Comparison of ENCODE assay signal across 9 cellular contexts in genomic region chr10:71548494-71548846, GRCh38.
A peak's percentile ranks its signal among the peaks of the same experiment; 100 is the strongest.
DNase-seq lines count a peak whose midpoint lies in the region; ATAC-seq and TF ChIP-seq lines count a peak whose summit lies in the region.
"Had no signal": no experiment of that assay in that cellular context is flagged by ENCODE, and none has a peak within 500 bp of the region (broad histone marks: within the 10 kb centered on the region; RNA-seq: fewer than 3 reads in every experiment).

No MANE protein-coding gene starts in this region.

- H3K27ac Mint-ChIP-seq in activated CD4-positive, alpha-beta T cell treated with anti-CD3 and anti-CD28 coated beads for 36 hours: no peak overlapping the region
- H3K27ac Mint-ChIP-seq in chondrocyte (ENCODE audit: unreplicated experiment): no peak overlapping the region
- H3K27ac Mint-ChIP-seq: CD4-positive, CD25-positive, alpha-beta regulatory T cell had no signal

- H3K36me3 ChIP-seq in osteoblast (ENCODE audit: insufficient read depth, low read length): no peaks in the 10 kb centered on the region

- CTCF ChIA-PET in activated CD4-positive, alpha-beta T cell treated with anti-CD3 and anti-CD28 coated beads for 36 hours (lab: Charles Lee): interaction anchor here (0.6 to 1.3 kb wide), 6 partner anchors 16 to 793 kb away, joined by 3 to 6 read pairs (median 4); no protein-coding TSS in a partner anchor

- H3K27me3 Mint-ChIP-seq in activated CD4-positive, alpha-beta T cell treated with anti-CD3 and anti-CD28 coated beads for 36 hours: no peaks in the 10 kb centered on the region
- peaks cover 11% of the 10 kb centered on the region for H3K27me3 Mint-ChIP-seq in chondrocyte (ENCODE audit: low read depth)
- H3K27me3 Mint-ChIP-seq: CD4-positive, CD25-positive, alpha-beta regulatory T cell had no signal

- H3K36me3 Mint-ChIP-seq in activated CD4-positive, alpha-beta T cell treated with anti-CD3 and anti-CD28 coated beads for 36 hours (ENCODE audit: low read depth): no peaks in the 10 kb centered on the region
- no peaks in the 10 kb centered on the region for H3K36me3 Mint-ChIP-seq in chondrocyte (ENCODE audit: low read depth)
- H3K36me3 Mint-ChIP-seq: CD4-positive, CD25-positive, alpha-beta regulatory T cell had no signal

- H2AFZ ChIP-seq in osteoblast (ENCODE audit: low read length): no peak overlapping the region

- peaks cover 21% of the 10 kb centered on the region for H3K27me3 ChIP-seq in osteoblast (ENCODE audit: insufficient read depth, low read length)

- H4K20me1 ChIP-seq in osteoblast (ENCODE audit: insufficient read depth, low read length): no peaks in the 10 kb centered on the region

- H3K9me3 ChIP-seq in osteoblast (ENCODE audit: low read depth, low read length): no peaks in the 10 kb centered on the region

- TF ChIP-seq CTCF in chondrocyte (IDR thresholded peaks at IDR 0.05): peak; percentile 68
- TF ChIP-seq CTCF in osteoblast (IDR thresholded peaks at IDR 0.05; ENCODE audit: extremely low read depth, low read depth, low read length): peak; percentile 26

- no peaks in the 10 kb centered on the region for H3K4me1 ChIP-seq in osteoblast (ENCODE audit: insufficient read depth, low read length)

- peak; percentile 51 for DNase-seq in activated CD4-positive, alpha-beta T cell treated with anti-CD3 and anti-CD28 coated beads for 36 hours
- DNase-seq in activated CD4-positive, alpha-beta T cell treated with anti-CD3 and anti-CD28 coated beads for 1 hour: no peak
- DNase-seq in NCI-H82 (lab: John Stamatoyannopoulos, UW) (peak; percentile 87), chondrocyte (ENCODE audit: low spot score) (no peak), osteoblast (ENCODE audit: insufficient read length, low spot score, missing footprints) (peak; percentile 89), NCI-H526 (lab: John Stamatoyannopoulos, UW) (no peak)

- no peak overlapping the region for H3K4me3 ChIP-seq in osteoblast (ENCODE audit: insufficient read depth, low read length)

- H3K27ac ChIP-seq in osteoblast (ENCODE audit: low read depth, low read length): no peak overlapping the region

- no peak overlapping the region for H3K4me3 Mint-ChIP-seq in activated CD4-positive, alpha-beta T cell treated with anti-CD3 and anti-CD28 coated beads for 36 hours
- H3K4me3 Mint-ChIP-seq in chondrocyte (ENCODE audit: unreplicated experiment): no peak overlapping the region
- H3K4me3 Mint-ChIP-seq: CD4-positive, CD25-positive, alpha-beta regulatory T cell had no signal

- POLR2A ChIA-PET in activated CD4-positive, alpha-beta T cell treated with anti-CD3 and anti-CD28 coated beads for 36 hours (lab: Charles Lee): no interaction called here

- peak; percentile 83 for ATAC-seq in activated CD4-positive, alpha-beta T cell treated with anti-CD3 and anti-CD28 coated beads for 36 hours
- ATAC-seq in HG03469 (IDR thresholded peaks at IDR 0.05; ENCODE audit: unreplicated experiment): no peak
- no peak for ATAC-seq in GM19397 (IDR thresholded peaks at IDR 0.05; ENCODE audit: unreplicated experiment)

- no peak overlapping the region for H3K4me2 ChIP-seq in osteoblast (ENCODE audit: insufficient read depth, low read length)

- H3K9me3 Mint-ChIP-seq in activated CD4-positive, alpha-beta T cell treated with anti-CD3 and anti-CD28 coated beads for 36 hours (ENCODE audit: low read depth): no peaks in the 10 kb centered on the region
- H3K9me3 Mint-ChIP-seq in chondrocyte (ENCODE audit: low read depth): no peaks in the 10 kb centered on the region
- H3K9me3 Mint-ChIP-seq: CD4-positive, CD25-positive, alpha-beta regulatory T cell had no signal

- intact Hi-C loops in activated CD4-positive, alpha-beta T cell treated with anti-CD3 and anti-CD28 coated beads for 36 hours (cut with DNase I, micrococcal nuclease): no loop called here

- H3K4me1 Mint-ChIP-seq in activated CD4-positive, alpha-beta T cell treated with anti-CD3 and anti-CD28 coated beads for 36 hours: no peaks in the 10 kb centered on the region
- H3K4me1 Mint-ChIP-seq in chondrocyte (ENCODE audit: low read depth): no peaks in the 10 kb centered on the region
- H3K4me1 Mint-ChIP-seq: CD4-positive, CD25-positive, alpha-beta regulatory T cell had no signal

- no peaks in the 10 kb centered on the region for H3K79me2 ChIP-seq in osteoblast (ENCODE audit: insufficient read depth, low read length)

Comparison
In these comparisons a context has a peak if more than half of its experiments do, and no peak if none do; other contexts are left out.
1. DNase-seq: peak in activated CD4-positive, alpha-beta T cell treated with anti-CD3 and anti-CD28 coated beads for 36 hours (single experiment), NCI-H82 (single experiment) and osteoblast (single experiment); none in activated CD4-positive, alpha-beta T cell treated with anti-CD3 and anti-CD28 coated beads for 1 hour (single experiment), chondrocyte (single experiment) and NCI-H526 (0 of 2).